ENCODE assay signal across 1 cellular context in the genomic region with DNA sequence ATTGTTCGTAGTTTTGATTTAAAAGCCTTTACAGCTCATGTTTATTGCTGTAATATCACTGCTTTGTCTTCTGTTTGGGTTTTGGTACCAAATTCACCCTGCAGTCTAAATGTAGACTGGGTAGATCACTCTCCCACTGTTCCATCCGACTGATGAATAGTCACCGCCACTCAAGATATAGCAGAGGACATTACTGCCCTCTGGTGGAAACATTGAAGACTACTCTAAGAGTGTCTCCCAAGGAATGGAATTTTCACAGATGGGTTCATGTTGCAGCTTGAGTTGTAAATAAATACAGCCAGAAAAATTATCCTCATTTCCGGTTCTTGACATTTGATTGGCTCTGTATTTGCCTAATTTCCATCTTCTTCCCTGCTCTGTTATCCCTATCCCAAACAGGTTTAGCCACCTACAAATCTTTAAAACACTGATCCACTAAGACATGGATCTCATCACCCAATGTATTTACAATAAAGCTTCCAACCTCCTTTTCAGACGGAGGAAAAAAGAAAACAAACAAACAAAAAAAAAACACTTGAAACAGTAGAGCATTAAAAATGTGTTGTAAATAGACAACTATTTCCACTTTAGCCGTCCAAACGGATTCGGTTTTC.
TF ChIP-seq lines count a peak whose summit lies in the region.

No MANE protein-coding gene starts in this region.

TF ChIP-seq in WTC11, 78 proteins besides CTCF, POLR2A, EP300 and RAD21 (continued from another document):
- TF ChIP-seq, protein P1, sequence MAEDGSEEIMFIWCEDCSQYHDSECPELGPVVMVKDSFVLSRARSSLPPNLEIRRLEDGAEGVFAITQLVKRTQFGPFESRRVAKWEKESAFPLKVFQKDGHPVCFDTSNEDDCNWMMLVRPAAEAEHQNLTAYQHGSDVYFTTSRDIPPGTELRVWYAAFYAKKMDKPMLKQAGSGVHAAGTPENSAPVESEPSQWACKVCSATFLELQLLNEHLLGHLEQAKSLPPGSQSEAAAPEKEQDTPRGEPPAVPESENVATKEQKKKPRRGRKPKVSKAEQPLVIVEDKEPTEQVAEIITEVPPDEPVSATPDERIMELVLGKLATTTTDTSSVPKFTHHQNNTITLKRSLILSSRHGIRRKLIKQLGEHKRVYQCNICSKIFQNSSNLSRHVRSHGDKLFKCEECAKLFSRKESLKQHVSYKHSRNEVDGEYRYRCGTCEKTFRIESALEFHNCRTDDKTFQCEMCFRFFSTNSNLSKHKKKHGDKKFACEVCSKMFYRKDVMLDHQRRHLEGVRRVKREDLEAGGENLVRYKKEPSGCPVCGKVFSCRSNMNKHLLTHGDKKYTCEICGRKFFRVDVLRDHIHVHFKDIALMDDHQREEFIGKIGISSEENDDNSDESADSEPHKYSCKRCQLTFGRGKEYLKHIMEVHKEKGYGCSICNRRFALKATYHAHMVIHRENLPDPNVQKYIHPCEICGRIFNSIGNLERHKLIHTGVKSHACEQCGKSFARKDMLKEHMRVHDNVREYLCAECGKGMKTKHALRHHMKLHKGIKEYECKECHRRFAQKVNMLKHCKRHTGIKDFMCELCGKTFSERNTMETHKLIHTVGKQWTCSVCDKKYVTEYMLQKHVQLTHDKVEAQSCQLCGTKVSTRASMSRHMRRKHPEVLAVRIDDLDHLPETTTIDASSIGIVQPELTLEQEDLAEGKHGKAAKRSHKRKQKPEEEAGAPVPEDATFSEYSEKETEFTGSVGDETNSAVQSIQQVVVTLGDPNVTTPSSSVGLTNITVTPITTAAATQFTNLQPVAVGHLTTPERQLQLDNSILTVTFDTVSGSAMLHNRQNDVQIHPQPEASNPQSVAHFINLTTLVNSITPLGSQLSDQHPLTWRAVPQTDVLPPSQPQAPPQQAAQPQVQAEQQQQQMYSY (CRISPR knock-in tag; IDR thresholded peaks at IDR 0.05) = no peak
- TF ChIP-seq NFYB (CRISPR knock-in tag; conservative IDR thresholded peaks at IDR 0.05; ENCODE audit: low read depth) (no peak), FOXP1 (CRISPR knock-in tag; IDR thresholded peaks at IDR 0.05; ENCODE audit: borderline replicate concordance) (no peak), ETV6 (CRISPR knock-in tag; IDR thresholded peaks at IDR 0.05) (no peak)
- TF ChIP-seq, protein P2, sequence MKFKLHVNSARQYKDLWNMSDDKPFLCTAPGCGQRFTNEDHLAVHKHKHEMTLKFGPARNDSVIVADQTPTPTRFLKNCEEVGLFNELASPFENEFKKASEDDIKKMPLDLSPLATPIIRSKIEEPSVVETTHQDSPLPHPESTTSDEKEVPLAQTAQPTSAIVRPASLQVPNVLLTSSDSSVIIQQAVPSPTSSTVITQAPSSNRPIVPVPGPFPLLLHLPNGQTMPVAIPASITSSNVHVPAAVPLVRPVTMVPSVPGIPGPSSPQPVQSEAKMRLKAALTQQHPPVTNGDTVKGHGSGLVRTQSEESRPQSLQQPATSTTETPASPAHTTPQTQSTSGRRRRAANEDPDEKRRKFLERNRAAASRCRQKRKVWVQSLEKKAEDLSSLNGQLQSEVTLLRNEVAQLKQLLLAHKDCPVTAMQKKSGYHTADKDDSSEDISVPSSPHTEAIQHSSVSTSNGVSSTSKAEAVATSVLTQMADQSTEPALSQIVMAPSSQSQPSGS (CRISPR knock-in tag; IDR thresholded peaks at IDR 0.05; ENCODE audit: borderline replicate concordance, low read depth) = no peak
- TF ChIP-seq, protein P3, sequence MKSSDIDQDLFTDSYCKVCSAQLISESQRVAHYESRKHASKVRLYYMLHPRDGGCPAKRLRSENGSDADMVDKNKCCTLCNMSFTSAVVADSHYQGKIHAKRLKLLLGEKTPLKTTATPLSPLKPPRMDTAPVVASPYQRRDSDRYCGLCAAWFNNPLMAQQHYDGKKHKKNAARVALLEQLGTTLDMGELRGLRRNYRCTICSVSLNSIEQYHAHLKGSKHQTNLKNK (CRISPR knock-in tag; IDR thresholded peaks at IDR 0.05) = no peak
